Comparison of ENCODE assay signal across 2 cellular contexts in genomic region chr14:68473794-68474193, GRCh38.
A peak's percentile ranks its signal among the peaks of the same experiment; 100 is the strongest.
TF ChIP-seq lines count a peak whose summit lies in the region.

No MANE protein-coding gene starts in this region.

TF ChIP-seq in A549, 52 proteins besides CTCF, POLR2A, EP300 and RAD21:
- TF ChIP-seq USF2 (IDR thresholded peaks at IDR 0.05) (peak; percentile 98), CBX2 (IDR thresholded peaks at IDR 0.05; ENCODE audit: borderline replicate concordance, low read depth) (no peak), CEBPB (IDR thresholded peaks at IDR 0.05) (peak; percentile 58 to 74; a peak in 3 of 4 replicates)

TF ChIP-seq in IMR-90, 13 proteins besides CTCF, POLR2A, EP300 and RAD21 (continued from another document):
- TF ChIP-seq ELK1 (IDR thresholded peaks at IDR 0.05; ENCODE audit: borderline replicate concordance, low read depth, low read length) (no peak), FOS (IDR thresholded peaks at IDR 0.05; ENCODE audit: low read depth, low read length) (no peak), BHLHE40 (IDR thresholded peaks at IDR 0.05; ENCODE audit: low read depth, low read length) (no peak), MXI1 (IDR thresholded peaks at IDR 0.05; ENCODE audit: borderline replicate concordance, low read depth, low read length) (no peak), MAZ (IDR thresholded peaks at IDR 0.05; ENCODE audit: borderline replicate concordance, low read depth, low read length) (no peak), MAFK (IDR thresholded peaks at IDR 0.05; ENCODE audit: low read depth, low read length) (no peak), SMC3 (IDR thresholded peaks at IDR 0.05; ENCODE audit: low read depth, low read length) (no peak), USF2 (IDR thresholded peaks at IDR 0.05; ENCODE audit: low read depth, low read length) (peak; percentile 91), RCOR1 (IDR thresholded peaks at IDR 0.05; ENCODE audit: insufficient replicate concordance, low read length) (no peak)
